1 cellular context compared by ENCODE assay signal in genomic region chrX:156029707-156030442, GRCh38.
TF ChIP-seq lines count a peak whose summit lies in the region.

No MANE protein-coding gene starts in this region.

TF ChIP-seq in H1, 55 proteins besides CTCF, POLR2A, EP300 and RAD21:
- peak; percentile 23; the same call in 1 of the 2 replicates for TF ChIP-seq CEBPB (IDR thresholded peaks at IDR 0.05; ENCODE audit: low read depth, low read length)
- 0 out of 2 replicates have a peak, but pooled peaks have one; percentile 14 for TF ChIP-seq POLR2AphosphoS5 (IDR thresholded peaks at IDR 0.05; ENCODE audit: low read depth, low read length)
